8 cellular contexts compared by ENCODE assay signal in the genomic region with DNA sequence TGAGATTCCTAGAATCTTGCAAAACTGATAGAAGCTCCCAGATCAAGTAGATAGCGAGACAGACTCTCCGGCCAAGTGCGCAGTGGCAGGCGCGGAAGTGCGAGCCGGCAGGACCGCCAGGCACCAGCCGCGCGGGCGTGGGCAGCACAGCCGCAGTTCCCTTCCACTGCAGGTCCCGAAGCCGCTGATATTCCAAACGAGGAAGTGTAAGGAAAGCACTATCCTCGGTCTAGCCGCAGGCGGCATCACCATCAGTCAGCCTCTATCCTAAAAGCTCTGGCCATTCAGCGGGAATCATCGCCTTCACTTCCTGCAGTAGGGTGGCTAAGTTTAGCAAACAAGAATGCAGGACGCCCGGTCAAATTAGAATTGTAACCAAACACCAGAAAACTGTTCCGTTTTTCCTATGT. TPM values are rescaled to one million over a fixed set of nuclear protein-coding genes. Genes with fewer than 3 reads are reported as not detected.
DNase-seq lines count a peak whose midpoint lies in the region; ATAC-seq, FAIRE-seq and TF ChIP-seq lines count a peak whose summit lies in the region.

No MANE protein-coding gene starts in this region.

- FAIRE-seq in RCC 7860 (lab: Jason Lieb, UNC) = no peak

- peaks cover 2 to 15% of the 10 kb centered on the region in 2 donors for H3K36me3 ChIP-seq in psoas muscle (ENCODE audit: insufficient read depth in 1 of 2, low read depth in 1 of 2)

- H3K4me3 ChIP-seq in astrocyte of the spinal cord (ENCODE audit: low read depth, low read length) (peak overlapping the region; percentile 80), psoas muscle (peak overlapping the region; percentile 93)

- peak overlapping the region; percentile 97 for H3K27ac ChIP-seq in psoas muscle

- H3K27me3 ChIP-seq in psoas muscle (ENCODE audit: insufficient read depth in 3 of 3, low read length in 2 of 3) = no peaks in the 10 kb centered on the region

- in situ Hi-C loops in astrocyte of the spinal cord (cut with HindIII; ENCODE audit: low sequenced_read_pairs) = no loop called here

- peaks cover 25% of the 10 kb centered on the region for H3K4me1 ChIP-seq in psoas muscle

- ATAC-seq in HG03175 (IDR thresholded peaks at IDR 0.05; ENCODE audit: unreplicated experiment) (peak; percentile 41), psoas muscle (peak; percentile 10 to 56 (median 41))

- H3K9me3 ChIP-seq in psoas muscle = no peaks in the 10 kb centered on the region

- TF ChIP-seq CTCF in astrocyte of the spinal cord (IDR thresholded peaks at IDR 0.05; ENCODE audit: low read depth, low read length) (no peak), psoas muscle (IDR thresholded peaks at IDR 0.05) (no peak)

- DNase-seq in D341Med (ENCODE audit: low spot score) = peak; percentile 73
- peak; percentile 42 for DNase-seq in GM19238 (ENCODE audit: insufficient read length, low spot score)
- DNase-seq in RCC 7860 (ENCODE audit: low spot score) = peak; percentile 42
- no peak for DNase-seq in astrocyte of the spinal cord (ENCODE audit: low read depth, low spot score)
- peak in 31 of 51 donors; percentile 4 to 69 (median 24) for DNase-seq in hypothalamus (lab: John Stamatoyannopoulos, UW)
- peak in 1 of 2 donors; percentile 45 for DNase-seq in psoas muscle
- DNase-seq in OCI-M2 (lab: John Stamatoyannopoulos, UW; ENCODE audit: unreplicated experiment) = no peak

- 0% methylated on average over 23 to 24 of the region's 24 CpGs for WGBS in psoas muscle, 3 donors

- intact Hi-C loops in psoas muscle (cut with DNase I) = loop anchor here (2.0 to 5.0 kb wide), 3 partner anchors 18 to 46 kb away; a partner anchor contains a TSS

RNA-seq across cellular contexts. Expression of a gene that starts 0.7 kb away (rescaled TPM):
- 10 to 100 TPM; 41.3 to 68.1 (median 54.7) TPM for total RNA-seq in psoas muscle
- polyA plus RNA-seq in psoas muscle = 10 to 100 TPM; 48.1 to 97.9 (median 72.8) TPM

RNA-seq across cellular contexts. Expression of a gene that starts 17.3 kb away (rescaled TPM):
- total RNA-seq in psoas muscle = 10 to 100 TPM; 24.9 to 30.1 (median 28.5) TPM
- 10 to 100 TPM in 1 of 3 donors, 1 to 10 TPM in 2; 5.3 to 16.4 (median 8.3) TPM for polyA plus RNA-seq in psoas muscle

RNA-seq across cellular contexts. Expression of a gene that starts 45.1 kb away (rescaled TPM):
- 10 to 100 TPM; 35.1 to 44.3 (median 39.7) TPM for total RNA-seq in psoas muscle
- 10 to 100 TPM in 1 of 3 donors, 1 to 10 TPM in 2; 6.6 to 29.7 (median 6.8) TPM for polyA plus RNA-seq in psoas muscle

RNA-seq across cellular contexts. Expression of a gene that starts 45.3 kb away (rescaled TPM):
- 10 to 100 TPM; 28.3 to 43.3 (median 34.1) TPM for total RNA-seq in psoas muscle
- 10 to 100 TPM; 18.6 to 44.2 (median 25.1) TPM for polyA plus RNA-seq in psoas muscle

Comparison
In these comparisons a context has a peak if more than half of its experiments do, and no peak if none do; other contexts are left out.
1. DNase-seq: peak in D341Med (single experiment), GM19238 (single experiment), RCC 7860 (single experiment) and hypothalamus (31 of 51); none in astrocyte of the spinal cord (single experiment) and OCI-M2 (single experiment).